11 cellular contexts compared by ENCODE assay signal in genomic region chr15:91954211-91954804, GRCh38.
DNase-seq lines count a peak whose midpoint lies in the region; ATAC-seq and TF ChIP-seq lines count a peak whose summit lies in the region.
"Had no signal": no experiment of that assay in that cellular context is flagged by ENCODE, and none has a peak within 500 bp of the region (broad histone marks: within the 10 kb centered on the region; RNA-seq: fewer than 3 reads in every experiment).

No MANE protein-coding gene starts in this region.

- H3K4me3 Mint-ChIP-seq in natural killer cell: peak overlapping the region; percentile 57
- H3K4me3 Mint-ChIP-seq: CD8-positive, alpha-beta T cell had no signal

- H3K27ac ChIP-seq in colonic mucosa: no peak overlapping the region
- no peak overlapping the region for H3K27ac ChIP-seq in coronary artery

- ATAC-seq in natural killer cell: no peak
- ATAC-seq in GM18498 (IDR thresholded peaks at IDR 0.05; ENCODE audit: unreplicated experiment): no peak
- ATAC-seq: CD8-positive, alpha-beta T cell had no signal

- no peak overlapping the region for H3K9ac ChIP-seq in colonic mucosa (ENCODE audit: low read depth in 2 of 2, low read length in 2 of 2)

- H3K27me3 ChIP-seq in colonic mucosa: no peaks in the 10 kb centered on the region

- intact Hi-C loops in colonic mucosa (cut with DNase I): no loop called here
- intact Hi-C loops in natural killer cell (cut with micrococcal nuclease): no loop called here

- H3K27me3 Mint-ChIP-seq in natural killer cell (ENCODE audit: low read depth in 2 of 2): no peaks in the 10 kb centered on the region

- H3K4me3 ChIP-seq in colonic mucosa: no peak overlapping the region
- no peak overlapping the region for H3K4me3 ChIP-seq in coronary artery

- no peaks in the 10 kb centered on the region for H3K9me3 ChIP-seq in colonic mucosa

- H3K36me3 ChIP-seq in colonic mucosa: no peaks in the 10 kb centered on the region

- TF ChIP-seq CTCF in colonic mucosa (IDR thresholded peaks at IDR 0.05) (peak; percentile 32), natural killer cell (IDR thresholded peaks at IDR 0.05) (no peak), coronary artery (IDR thresholded peaks at IDR 0.05) (no peak)

- H3K4me1 Mint-ChIP-seq in natural killer cell: peaks cover 80 to 81% of the 10 kb centered on the region in 2 donors

- H3K36me3 Mint-ChIP-seq in natural killer cell: no peaks in the 10 kb centered on the region
- H3K36me3 Mint-ChIP-seq: CD8-positive, alpha-beta T cell had no signal

- peak; percentile 76 for DNase-seq in COLO668 (lab: John Stamatoyannopoulos, UW; ENCODE audit: unreplicated experiment)
- DNase-seq in NCI-H146 treated with DMSO at 0.1 percent for 48 hours (lab: John Stamatoyannopoulos, UW; ENCODE audit: unreplicated experiment): peak; percentile 36
- DNase-seq in colonic mucosa: peak; percentile 74
- no peak for DNase-seq in natural killer cell
- no peak for DNase-seq in coronary artery (ENCODE audit: low spot score)
- DNase-seq in NCI-H1092 treated with DMSO at 0.1 percent for 48 hours (lab: John Stamatoyannopoulos, UW): no peak
- DNase-seq in cortex of kidney (lab: John Stamatoyannopoulos, UW): no peak
- DNase-seq: activated CD8-positive, alpha-beta memory T cell treated with anti-CD3 and anti-CD28 coated beads, Interleukin-2, amount 50 U/mL, for 4 hours; CD8-positive, alpha-beta T cell; NCI-H2171 treated with DMSO at 0.1 percent for 48 hours had no signal

- no peaks in the 10 kb centered on the region for H3K9me3 Mint-ChIP-seq in natural killer cell
- H3K9me3 Mint-ChIP-seq: CD8-positive, alpha-beta T cell had no signal

- no peaks in the 10 kb centered on the region for H3K4me1 ChIP-seq in colonic mucosa

- peak overlapping the region; percentile 69 to 81 for H3K27ac Mint-ChIP-seq in natural killer cell
- H3K27ac Mint-ChIP-seq: CD8-positive, alpha-beta T cell had no signal

Comparison
In these comparisons a context has a peak if more than half of its experiments do, and no peak if none do; other contexts are left out.
1. DNase-seq: peak in COLO668 (single experiment), NCI-H146 treated with DMSO at 0.1 percent for 48 hours (single experiment) and colonic mucosa (single experiment); none in natural killer cell (single experiment), coronary artery (single experiment), NCI-H1092 treated with DMSO at 0.1 percent for 48 hours (single experiment) and cortex of kidney (single experiment).